8 cellular contexts compared by ENCODE assay signal in genomic region chr1:161201828-161202712, GRCh38. TPM values are rescaled to one million over a fixed set of nuclear protein-coding genes. Genes with fewer than 3 reads are reported as not detected.
DNase-seq lines count a peak whose midpoint lies in the region; ATAC-seq and TF ChIP-seq lines count a peak whose summit lies in the region.

Gene NDUFS2 (plus strand): TSS chr1:161202367. CDS start chr1:161202386, 19 bp downstream.

- peak; percentile 89 for ATAC-seq in GM18499 (IDR thresholded peaks at IDR 0.05; ENCODE audit: insufficient read depth, unreplicated experiment)
- ATAC-seq in HG02943 (IDR thresholded peaks at IDR 0.05; ENCODE audit: low read depth, unreplicated experiment), result peak; percentile 89
- peak; percentile 84 for ATAC-seq in left ventricle myocardium superior

- peak within 1 kb of the TSS; percentile 100 for H3K27ac ChIP-seq in angular gyrus (ENCODE audit: low read depth, low read length)
- H3K27ac ChIP-seq in prostate gland, result peak within 1 kb of the TSS; percentile 96 to 97
- peak within 1 kb of the TSS; percentile 90 for H3K27ac ChIP-seq in urinary bladder (ENCODE audit: low read depth)

- DNase-seq in NCI-H187 (lab: John Stamatoyannopoulos, UW) (peak; percentile 99 to 100), T-helper 2 cell (peak; percentile 84 to 99 (median 91)), left ventricle myocardium superior (peak; percentile 97), prostate gland (ENCODE audit: low spot score) (peak; percentile 99)

- H3K4me3 ChIP-seq in prostate gland (peak within 1 kb of the TSS; percentile 62 to 69), urinary bladder (ENCODE audit: low read depth, low read length) (peak within 1 kb of the TSS; percentile 65)

- under 1% methylated on average over 51 of the region's 53 CpGs for WGBS in prostate gland
- WGBS in urinary bladder, result 2% methylated on average over 53 of the region's 53 CpGs

- H3K36me3 ChIP-seq in prostate gland (no peaks in the 10 kb centered on the region), urinary bladder (ENCODE audit: insufficient read depth) (peaks cover 3% of the 10 kb centered on the region)

- intact Hi-C loops in left ventricle myocardium superior (cut with micrococcal nuclease) (loop anchor here (2.0 kb wide), 1 partner anchor 17 kb away; no protein-coding TSS in a partner anchor), prostate gland (cut with DNase I) (loop anchor here (5.0 kb wide), 2 partner anchors 110 to 185 kb away; partner anchors contain the start of gene SDHC)

- TF ChIP-seq POLR2A in prostate gland (IDR thresholded peaks at IDR 0.05), result peak; percentile 75

- TF ChIP-seq CTCF in prostate gland (IDR thresholded peaks at IDR 0.05), result peak in 1 of 4 experiments; percentile 6

- no peaks in the 10 kb centered on the region for H3K27me3 ChIP-seq in prostate gland (replicated peaks; ENCODE audit: insufficient read depth)

- H3K4me1 ChIP-seq in prostate gland (replicated peaks) (no peaks in the 10 kb centered on the region), urinary bladder (ENCODE audit: insufficient read depth) (peaks cover 2% of the 10 kb centered on the region)

- H3K9me3 ChIP-seq in prostate gland, result no peaks in the 10 kb centered on the region

RNA-seq across cellular contexts. Expression of gene NDUFS2, which starts in this region (rescaled TPM):
- total RNA-seq in left ventricle myocardium superior, result 335 TPM
- total RNA-seq in prostate gland, result 100 to 1,000 TPM; 108 to 111 TPM
- total RNA-seq in urinary bladder, result 71.9 TPM
- 100 TPM for polyA plus RNA-seq in urinary bladder

Comparison
In these comparisons a context has a peak if more than half of its experiments do, and no peak if none do; other contexts are left out.
1. Peak in every context shown above with its lines: DNase-seq, ATAC-seq, H3K4me3 ChIP-seq and H3K27ac ChIP-seq.